ENCODE assay signal across 22 cellular contexts in genomic region chr3:158909870-158910269, GRCh38.
A peak's percentile ranks its signal among the peaks of the same experiment; 100 is the strongest.
DNase-seq lines count a peak whose midpoint lies in the region; ATAC-seq and TF ChIP-seq lines count a peak whose summit lies in the region.
"Had no signal": no experiment of that assay in that cellular context is flagged by ENCODE, and none has a peak within 500 bp of the region (broad histone marks: within the 10 kb centered on the region; RNA-seq: fewer than 3 reads in every experiment).

No MANE protein-coding gene starts in this region.

- no peak for TF ChIP-seq POLR2A in GM18505 (IDR thresholded peaks at IDR 0.05; ENCODE audit: borderline replicate concordance, extremely low read depth, insufficient read depth, insufficient read length)

- no peaks in the 10 kb centered on the region for H3K9me3 ChIP-seq in GM23248 (ENCODE audit: low read depth)
- H3K9me3 ChIP-seq: mucosa of descending colon, right lobe of liver had no signal

- no peaks in the 10 kb centered on the region; the same call in 1 of the 2 replicates for H3K27me3 ChIP-seq in GM23248 (replicated peaks; ENCODE audit: insufficient read depth)
- H3K27me3 ChIP-seq: cardiac muscle cell, right lobe of liver had no signal

- no peak overlapping the region for H3K27ac ChIP-seq in GM23248
- H3K27ac ChIP-seq: cardiac muscle cell, right lobe of liver had no signal

- H3K36me3 ChIP-seq in GM23248 (ENCODE audit: low read depth) = no peaks in the 10 kb centered on the region
- H3K36me3 ChIP-seq: cardiac muscle cell, right lobe of liver had no signal

- no peak overlapping the region for H2AFZ ChIP-seq in GM23248

- H3K4me1 ChIP-seq in GM23248 (ENCODE audit: insufficient read depth) = peaks cover 16% of the 10 kb centered on the region
- H3K4me1 ChIP-seq: right lobe of liver had no signal

- no peak overlapping the region for H3K9ac ChIP-seq in GM23248

- no peaks in the 10 kb centered on the region for H3K9me2 ChIP-seq in GM23248 (ENCODE audit: insufficient read depth)

- DNase-seq in AG08396 (ENCODE audit: low spot score) (peak; percentile 11), GM23248 (peak; percentile 80), amniotic stem cell (lab: John Stamatoyannopoulos, UW) (peak; percentile 3), iris pigment epithelial cell (ENCODE audit: low read depth) (peak; percentile 59), cerebellum (ENCODE audit: low spot score) (no peak), NCI-H1092 treated with DMSO at 0.1 percent for 48 hours (lab: John Stamatoyannopoulos, UW) (no peak)
- DNase-seq: activated B cell treated with CpG ODN at 0.5 μM for 24 hours; activated CD4-positive, alpha-beta T cell treated with anti-CD3 and anti-CD28 coated beads, Interleukin-2, amount 50 U/mL, for 48 hours; activated gamma-delta T cell; CD4-positive, alpha-beta T cell; foreskin melanocyte; MM.1S; mucosa of descending colon; NCI-H1694; NCI-H774; posterior cingulate gyrus; right lobe of liver; stimulated activated CD8-positive, alpha-beta memory T cell treated with anti-CD3 and anti-CD28 coated beads, Interleukin-4, amount 100 ng/mL, for 48 hours; substantia nigra had no signal

- WGBS in GM23248 (ENCODE audit: low coverage in 1 of 2, low lambda C conversion rate in 2 of 2, missing lambda C conversion rate in 2 of 2), 2 experiments = 18 to 21% methylated on average over 2 of the region's 2 CpGs

- ATAC-seq in GM18502 (IDR thresholded peaks at IDR 0.05; ENCODE audit: poor library complexity, unreplicated experiment) (no peak), GM18505 (IDR thresholded peaks at IDR 0.05; ENCODE audit: unreplicated experiment) (no peak)
- ATAC-seq: mucosa of descending colon, right lobe of liver had no signal

- H3F3A ChIP-seq in GM23248 (ENCODE audit: insufficient read depth) = no peaks in the 10 kb centered on the region; the same call in 1 of the 2 replicates

- peak overlapping the region; percentile 24 for H3K4me2 ChIP-seq in GM23248 (ENCODE audit: unreplicated experiment)

- H3K4me3 ChIP-seq in GM23248 = no peak overlapping the region
- H3K4me3 ChIP-seq: cardiac muscle cell, mucosa of descending colon, right lobe of liver had no signal

- H3K79me2 ChIP-seq in GM23248 (ENCODE audit: insufficient read depth) = no peaks in the 10 kb centered on the region

- no peaks in the 10 kb centered on the region for H4K20me1 ChIP-seq in GM23248 (ENCODE audit: insufficient read depth)

- in situ Hi-C loops in GM23248 (cut with MboI) = loop anchor here (10.0 kb wide), 1 partner anchor 345 kb away; no protein-coding TSS in a partner anchor

Comparison
In these comparisons a context has a peak if more than half of its experiments do, and no peak if none do; other contexts are left out.
1. DNase-seq: peak in AG08396 (single experiment), GM23248 (single experiment), amniotic stem cell (single experiment) and iris pigment epithelial cell (single experiment); none in cerebellum (single experiment) and NCI-H1092 treated with DMSO at 0.1 percent for 48 hours (single experiment).